In the genomic region with DNA sequence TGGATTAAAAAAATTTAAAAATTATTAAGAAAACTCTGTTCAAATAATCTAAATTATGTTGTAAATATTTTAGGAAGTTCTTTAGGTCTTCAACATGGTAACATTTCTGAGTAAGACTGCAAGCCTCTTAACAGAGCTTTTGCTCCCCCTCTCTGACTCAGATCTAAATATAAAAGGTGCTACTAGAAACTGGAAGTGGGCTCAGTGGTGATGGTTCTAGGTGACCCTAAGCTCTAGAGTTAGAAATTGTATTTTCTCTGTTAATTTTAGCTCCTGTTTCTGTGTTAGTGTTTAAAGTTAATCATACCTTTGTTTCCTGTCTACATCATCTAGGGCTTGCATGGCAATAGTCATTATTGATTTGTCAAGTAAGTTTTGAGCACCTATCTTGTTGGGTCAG, we compare ENCODE assay signal across 25 cellular contexts.
"Had no signal": no experiment of that assay in that cellular context is flagged by ENCODE, and none has a peak within 500 bp of the region (broad histone marks: within the 10 kb centered on the region; RNA-seq: fewer than 3 reads in every experiment).

No MANE protein-coding gene starts in this region.

- H3K4me3 ChIP-seq: esophagus squamous epithelium, gastrocnemius medialis, heart right ventricle, left lung, lower lobe of right lung, mucosa of descending colon had no signal

- H3K27ac ChIP-seq: epithelial cell of prostate, esophagus squamous epithelium, gastrocnemius medialis, heart right ventricle, left lung, lower lobe of right lung had no signal

- H3K27ac Mint-ChIP-seq: dendritic cell treated with granulocyte-macrophage colony-stimulating factor and Interleukin-4, amounts not matched to agents 40 ng/mL and 50 ng/mL, for 4 days; effector memory CD8-positive, alpha-beta T cell; endodermal cell; mesothelial cell of epicardium; naive B cell; naive thymus-derived CD8-positive, alpha-beta T cell had no signal

- H3K4me1 Mint-ChIP-seq: endodermal cell; mesothelial cell of epicardium; naive B cell; naive thymus-derived CD8-positive, alpha-beta T cell had no signal

- H3K9me3 Mint-ChIP-seq: endodermal cell had no signal

- H3K27me3 ChIP-seq: esophagus squamous epithelium, gastrocnemius medialis, heart right ventricle, left lung had no signal

- H3K36me3 ChIP-seq: esophagus squamous epithelium, gastrocnemius medialis, heart right ventricle, left lung, lower lobe of right lung had no signal

- H3K36me3 Mint-ChIP-seq: mesothelial cell of epicardium; naive B cell; naive thymus-derived CD8-positive, alpha-beta T cell had no signal

- ATAC-seq: effector memory CD8-positive, alpha-beta T cell; esophagus mucosa; gastrocnemius medialis; heart right ventricle; left cardiac atrium; left lung; left ventricle myocardium superior; lower lobe of right lung; mucosa of descending colon; naive thymus-derived CD8-positive, alpha-beta T cell had no signal

- H3K9me3 ChIP-seq: esophagus squamous epithelium, gastrocnemius medialis, left lung, lower lobe of right lung, mucosa of descending colon had no signal

- DNase-seq: cortex of kidney; effector CD8-positive, alpha-beta T cell; effector memory CD8-positive, alpha-beta T cell; endodermal cell; erythroblast; esophagus squamous epithelium; foreskin fibroblast; foreskin melanocyte; gastrocnemius medialis; glutamatergic neuron; head of caudate nucleus; heart right ventricle; hippocampal formation; left cardiac atrium; left lung; left ventricle myocardium superior; lower lobe of right lung; mesenchymal stem cell; mucosa of descending colon; naive B cell; naive thymus-derived CD8-positive, alpha-beta T cell had no signal

- H3K4me3 Mint-ChIP-seq: dendritic cell treated with granulocyte-macrophage colony-stimulating factor and Interleukin-4, amounts not matched to agents 40 ng/mL and 50 ng/mL, for 4 days; effector memory CD8-positive, alpha-beta T cell; endodermal cell; mesothelial cell of epicardium; naive B cell; naive thymus-derived CD8-positive, alpha-beta T cell had no signal

- H3K4me1 ChIP-seq: esophagus squamous epithelium, gastrocnemius medialis, heart right ventricle, left lung, lower lobe of right lung had no signal

- H3K27me3 Mint-ChIP-seq: dendritic cell treated with granulocyte-macrophage colony-stimulating factor and Interleukin-4, amounts not matched to agents 40 ng/mL and 50 ng/mL, for 4 days; effector memory CD8-positive, alpha-beta T cell; naive B cell had no signal
